1 cellular context compared by ENCODE assay signal in the genomic region with DNA sequence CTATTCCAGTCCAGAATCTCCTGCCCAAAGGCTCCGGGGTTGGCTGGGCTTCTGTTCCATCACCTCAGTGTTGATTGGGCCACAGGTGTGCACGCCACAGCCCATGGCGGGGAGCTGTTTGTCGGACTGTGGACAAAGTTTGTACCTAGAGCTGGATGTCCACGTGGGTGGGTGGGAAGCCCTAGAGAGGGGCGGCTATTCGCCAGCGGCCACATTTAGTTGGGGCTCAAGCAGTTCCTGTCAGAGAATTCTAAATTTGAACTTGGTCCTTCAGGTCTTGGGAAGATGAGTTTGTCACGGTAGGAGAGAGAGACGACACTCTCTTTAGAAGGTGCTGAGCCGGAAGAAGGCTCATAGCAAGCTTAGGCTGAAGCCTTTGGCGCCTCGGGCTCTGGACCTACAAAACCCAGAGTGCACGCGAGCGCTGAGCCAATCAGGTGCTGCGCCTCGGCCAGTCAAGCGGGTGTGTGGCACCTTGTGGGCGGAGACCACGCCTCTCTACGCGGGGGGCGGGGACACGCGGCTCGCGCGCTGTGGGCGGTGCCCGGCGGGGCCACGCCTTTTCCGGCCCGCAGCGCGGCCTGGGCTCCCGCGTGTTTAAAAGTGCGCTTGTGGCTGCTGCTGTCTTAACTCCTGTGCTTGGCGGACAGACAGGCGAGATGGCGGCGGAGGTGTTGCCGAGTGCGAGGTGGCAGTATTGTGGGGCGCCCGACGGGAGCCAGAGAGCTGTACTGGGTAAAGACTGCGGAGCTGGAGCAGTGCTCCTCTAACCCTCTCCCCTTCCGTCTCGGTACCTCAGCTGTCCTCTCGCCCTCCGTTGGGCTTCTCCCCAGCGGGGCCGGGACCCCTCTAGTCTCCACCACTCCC.
TF ChIP-seq lines count a peak whose summit lies in the region.

A gene with protein sequence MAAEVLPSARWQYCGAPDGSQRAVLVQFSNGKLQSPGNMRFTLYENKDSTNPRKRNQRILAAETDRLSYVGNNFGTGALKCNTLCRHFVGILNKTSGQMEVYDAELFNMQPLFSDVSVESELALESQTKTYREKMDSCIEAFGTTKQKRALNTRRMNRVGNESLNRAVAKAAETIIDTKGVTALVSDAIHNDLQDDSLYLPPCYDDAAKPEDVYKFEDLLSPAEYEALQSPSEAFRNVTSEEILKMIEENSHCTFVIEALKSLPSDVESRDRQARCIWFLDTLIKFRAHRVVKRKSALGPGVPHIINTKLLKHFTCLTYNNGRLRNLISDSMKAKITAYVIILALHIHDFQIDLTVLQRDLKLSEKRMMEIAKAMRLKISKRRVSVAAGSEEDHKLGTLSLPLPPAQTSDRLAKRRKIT (plus strand): TSS at position 560 of the 867 bp plus-strand sequence. CDS start 100 bp downstream, at position 660.

TF ChIP-seq in GM12878, 131 proteins besides CTCF, POLR2A, EP300 and RAD21 (continued from another document and continues in another):
- TF ChIP-seq ZSCAN29 (IDR thresholded peaks at IDR 0.05) (no peak), CHD4 (IDR thresholded peaks at IDR 0.05) (no peak), CHD2 (IDR thresholded peaks at IDR 0.05; ENCODE audit: borderline replicate concordance, low read depth, low read length) (0 out of 2 replicates have a peak, but pooled peaks have one; percentile 63), STAT1 (conservative IDR thresholded peaks at IDR 0.05) (no peak), REST (IDR thresholded peaks at IDR 0.05; ENCODE audit: low read depth, low read length) (no peak), IRF3 (IDR thresholded peaks at IDR 0.05) (peak; percentile 9; the same call in 1 of the 2 replicates), KAT2A (conservative IDR thresholded peaks at IDR 0.05; ENCODE audit: control insufficient read depth, low read depth, low read length) (no peak), MYB (IDR thresholded peaks at IDR 0.05; ENCODE audit: borderline replicate concordance, low read depth, low read length) (no peak), RELA (IDR thresholded peaks at IDR 0.05; ENCODE audit: borderline replicate concordance, partially characterized antibody) (peak; percentile 60), ETV6 (conservative IDR thresholded peaks at IDR 0.05 in 1 of 2, IDR thresholded peaks at IDR 0.05 in 1 of 2; ENCODE audit: borderline replicate concordance in 1 of 2, low read depth in 1 of 2) (no peak), PAX5 (IDR thresholded peaks at IDR 0.05; ENCODE audit: borderline replicate concordance, low read depth, low read length) (peak; percentile 47), RAD51 (IDR thresholded peaks at IDR 0.05) (peak; percentile 51; the same call in 1 of the 2 replicates), JUND (IDR thresholded peaks at IDR 0.05; ENCODE audit: low read depth, low read length) (no peak), TCF12 (IDR thresholded peaks at IDR 0.05; ENCODE audit: low read depth, low read length) (peak; percentile 32; the same call in 1 of the 2 replicates), BCLAF1 (IDR thresholded peaks at IDR 0.05) (no peak), NR2C2 (IDR thresholded peaks at IDR 0.05; ENCODE audit: borderline replicate concordance, control insufficient read depth, insufficient read length, low read depth) (no peak), HDAC2 (IDR thresholded peaks at IDR 0.05) (no peak), NFIC (IDR thresholded peaks at IDR 0.05; ENCODE audit: low read depth, low read length) (no peak), E2F4 (IDR thresholded peaks at IDR 0.05; ENCODE audit: low read depth, low read length) (peak; percentile 81), SPI1 (IDR thresholded peaks at IDR 0.05; ENCODE audit: borderline replicate concordance, insufficient read depth, low read depth, low read length) (no peak), MEF2B (IDR thresholded peaks at IDR 0.05; ENCODE audit: partially characterized antibody, poor library complexity, severe bottlenecking) (no peak), HDGF (IDR thresholded peaks at IDR 0.05) (no peak), IKZF2 (IDR thresholded peaks at IDR 0.05) (no peak), EGR1 (IDR thresholded peaks at IDR 0.05; ENCODE audit: borderline replicate concordance in 1 of 2, low read depth in 2 of 2, low read length in 2 of 2) (peak in 1 of 2 experiments; percentile 84; a peak in 2 of 3 replicates), ESRRA (IDR thresholded peaks at IDR 0.05; ENCODE audit: low read length) (no peak), ATF2 (IDR thresholded peaks at IDR 0.05; ENCODE audit: low read length) (no peak), NFXL1 (IDR thresholded peaks at IDR 0.05; ENCODE audit: borderline replicate concordance) (no peak), ZBTB11 (CRISPR knock-in tag; IDR thresholded peaks at IDR 0.05) (no peak), TBL1XR1 (IDR thresholded peaks at IDR 0.05; ENCODE audit: low read depth, low read length) (no peak)
- TF ChIP-seq, protein P1, sequence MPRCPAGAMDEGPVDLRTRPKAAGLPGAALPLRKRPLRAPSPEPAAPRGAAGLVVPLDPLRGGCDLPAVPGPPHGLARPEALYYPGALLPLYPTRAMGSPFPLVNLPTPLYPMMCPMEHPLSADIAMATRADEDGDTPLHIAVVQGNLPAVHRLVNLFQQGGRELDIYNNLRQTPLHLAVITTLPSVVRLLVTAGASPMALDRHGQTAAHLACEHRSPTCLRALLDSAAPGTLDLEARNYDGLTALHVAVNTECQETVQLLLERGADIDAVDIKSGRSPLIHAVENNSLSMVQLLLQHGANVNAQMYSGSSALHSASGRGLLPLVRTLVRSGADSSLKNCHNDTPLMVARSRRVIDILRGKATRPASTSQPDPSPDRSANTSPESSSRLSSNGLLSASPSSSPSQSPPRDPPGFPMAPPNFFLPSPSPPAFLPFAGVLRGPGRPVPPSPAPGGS (IDR thresholded peaks at IDR 0.05; ENCODE audit: borderline replicate concordance, insufficient read depth, low read depth, low read length, poor library complexity, severe bottlenecking): no peak
- TF ChIP-seq, protein P2, sequence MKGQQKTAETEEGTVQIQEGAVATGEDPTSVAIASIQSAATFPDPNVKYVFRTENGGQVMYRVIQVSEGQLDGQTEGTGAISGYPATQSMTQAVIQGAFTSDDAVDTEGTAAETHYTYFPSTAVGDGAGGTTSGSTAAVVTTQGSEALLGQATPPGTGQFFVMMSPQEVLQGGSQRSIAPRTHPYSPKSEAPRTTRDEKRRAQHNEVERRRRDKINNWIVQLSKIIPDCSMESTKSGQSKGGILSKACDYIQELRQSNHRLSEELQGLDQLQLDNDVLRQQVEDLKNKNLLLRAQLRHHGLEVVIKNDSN (IDR thresholded peaks at IDR 0.05; ENCODE audit: borderline replicate concordance, extremely low read length, insufficient read depth, low read depth, low read length): peak; percentile 55
- TF ChIP-seq, protein P3, sequence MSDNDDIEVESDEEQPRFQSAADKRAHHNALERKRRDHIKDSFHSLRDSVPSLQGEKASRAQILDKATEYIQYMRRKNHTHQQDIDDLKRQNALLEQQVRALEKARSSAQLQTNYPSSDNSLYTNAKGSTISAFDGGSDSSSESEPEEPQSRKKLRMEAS (IDR thresholded peaks at IDR 0.05; ENCODE audit: low read depth, low read length): peak; percentile 87
- TF ChIP-seq, protein P4, sequence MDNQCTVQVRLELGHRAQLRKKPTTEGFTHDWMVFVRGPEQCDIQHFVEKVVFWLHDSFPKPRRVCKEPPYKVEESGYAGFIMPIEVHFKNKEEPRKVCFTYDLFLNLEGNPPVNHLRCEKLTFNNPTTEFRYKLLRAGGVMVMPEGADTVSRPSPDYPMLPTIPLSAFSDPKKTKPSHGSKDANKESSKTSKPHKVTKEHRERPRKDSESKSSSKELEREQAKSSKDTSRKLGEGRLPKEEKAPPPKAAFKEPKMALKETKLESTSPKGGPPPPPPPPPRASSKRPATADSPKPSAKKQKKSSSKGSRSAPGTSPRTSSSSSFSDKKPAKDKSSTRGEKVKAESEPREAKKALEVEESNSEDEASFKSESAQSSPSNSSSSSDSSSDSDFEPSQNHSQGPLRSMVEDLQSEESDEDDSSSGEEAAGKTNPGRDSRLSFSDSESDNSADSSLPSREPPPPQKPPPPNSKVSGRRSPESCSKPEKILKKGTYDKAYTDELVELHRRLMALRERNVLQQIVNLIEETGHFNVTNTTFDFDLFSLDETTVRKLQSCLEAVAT (IDR thresholded peaks at IDR 0.05): no peak
